8 cellular contexts compared by ENCODE assay signal in genomic region chr14:103104654-103105511, GRCh38. TPM values are rescaled to one million over a fixed set of nuclear protein-coding genes. Genes with fewer than 3 reads are reported as not detected.
DNase-seq lines count a peak whose midpoint lies in the region; ATAC-seq and TF ChIP-seq lines count a peak whose summit lies in the region.

No MANE protein-coding gene starts in this region.

- no peak overlapping the region for H3K4me3 Mint-ChIP-seq in HFFc6
- H3K4me3 Mint-ChIP-seq in naive thymus-derived CD4-positive, alpha-beta T cell: peak overlapping the region in 7 of 10 donors; percentile 5 to 64 (median 53)

- no peaks in the 10 kb centered on the region for H3K36me3 Mint-ChIP-seq in HFFc6 (ENCODE audit: low read depth)
- H3K36me3 Mint-ChIP-seq in naive thymus-derived CD4-positive, alpha-beta T cell: no peaks in the 10 kb centered on the region

- H3K27ac ChIP-seq in naive thymus-derived CD4-positive, alpha-beta T cell (ENCODE audit: low read depth, low read length): no peak overlapping the region

- no peaks in the 10 kb centered on the region for H3K9me3 ChIP-seq in naive thymus-derived CD4-positive, alpha-beta T cell (ENCODE audit: control insufficient read depth in 2 of 3, low read length in 3 of 3)

- peaks cover 13% of the 10 kb centered on the region for H3K27me3 Mint-ChIP-seq in HFFc6 (ENCODE audit: insufficient read depth)
- H3K27me3 Mint-ChIP-seq in naive thymus-derived CD4-positive, alpha-beta T cell: peaks cover 21 to 39% (median 28%) of the 10 kb centered on the region in 5 donors

- TF ChIP-seq CTCF in HFFc6 (IDR thresholded peaks at IDR 0.05) (peak; percentile 96), epithelial cell of proximal tubule (conservative IDR thresholded peaks at IDR 0.05; ENCODE audit: low read depth, low read length) (peak; percentile 93)

- H3K27me3 ChIP-seq in naive thymus-derived CD4-positive, alpha-beta T cell (ENCODE audit: control insufficient read depth in 2 of 2, insufficient read depth in 2 of 2, low read length in 2 of 2): no peaks in the 10 kb centered on the region

- CTCF ChIA-PET in naive thymus-derived CD4-positive, alpha-beta T cell (lab: Charles Lee): interaction anchor here (0.6 to 2.6 kb wide), 14 partner anchors 9 to 658 kb away, joined by 3 to 9 read pairs (median 4); no protein-coding TSS in a partner anchor

- peaks cover 22% of the 10 kb centered on the region for H3K4me1 Mint-ChIP-seq in HFFc6 (ENCODE audit: low read depth)
- H3K4me1 Mint-ChIP-seq in naive thymus-derived CD4-positive, alpha-beta T cell: peaks cover 0 to 16% (median 8%) of the 10 kb centered on the region in 7 donors

- H3K27ac Mint-ChIP-seq in HFFc6: no peak overlapping the region
- peak overlapping the region in 2 of 9 donors; percentile 47 to 57 for H3K27ac Mint-ChIP-seq in naive thymus-derived CD4-positive, alpha-beta T cell

- POLR2A ChIA-PET in naive thymus-derived CD4-positive, alpha-beta T cell (lab: Charles Lee): no interaction called here

- no peak overlapping the region for H3K4me3 ChIP-seq in epithelial cell of proximal tubule (ENCODE audit: low read depth, low read length)
- no peak overlapping the region for H3K4me3 ChIP-seq in naive thymus-derived CD4-positive, alpha-beta T cell (ENCODE audit: low read length)

- peaks cover 0 to 3% of the 10 kb centered on the region in 2 donors for H3K4me1 ChIP-seq in naive thymus-derived CD4-positive, alpha-beta T cell (ENCODE audit: control insufficient read depth in 2 of 2, insufficient read depth in 2 of 2, low read length in 2 of 2)

- ATAC-seq in naive thymus-derived CD4-positive, alpha-beta T cell: peak; percentile 87
- peak; percentile 70 for ATAC-seq in stimulated activated naive CD8-positive, alpha-beta T cell treated with anti-CD3 and anti-CD28 coated beads, Interleukin-15, Interleukin-2, amounts not matched to agents 100 U/mL and 50 U/mL, for 24 hours
- ATAC-seq in GM18858 (IDR thresholded peaks at IDR 0.05; ENCODE audit: unreplicated experiment): no peak

- in situ Hi-C loops in Caki2 (cut with HindIII; ENCODE audit: low pct_unique_long_range_greater_than_20kb, low sequenced_read_pairs): no loop called here

- intact Hi-C loops in naive thymus-derived CD4-positive, alpha-beta T cell (cut with micrococcal nuclease): loop anchor here (1.0 to 2.0 kb wide), 5 partner anchors 36 to 411 kb away; no protein-coding TSS in a partner anchor

- DNase-seq in Caki2 (ENCODE audit: low read depth): peak; percentile 64
- DNase-seq in HFFc6: no peak
- peak; percentile 76 for DNase-seq in NCI-H510A treated with DMSO at 0.1 percent for 48 hours (lab: John Stamatoyannopoulos, UW)
- peak; percentile 81 for DNase-seq in activated CD8-positive, alpha-beta memory T cell treated with anti-CD3 and anti-CD28 coated beads, Interleukin-2, amount 50 U/mL, for 4 hours
- no peak for DNase-seq in epithelial cell of proximal tubule (ENCODE audit: low read depth)
- DNase-seq in naive thymus-derived CD4-positive, alpha-beta T cell: peak; percentile 52 to 81 (median 73)
- DNase-seq in stimulated activated naive CD8-positive, alpha-beta T cell treated with anti-CD3 and anti-CD28 coated beads, Interleukin-15, Interleukin-2, amounts not matched to agents 100 U/mL and 50 U/mL, for 24 hours: peak; percentile 83

- no peaks in the 10 kb centered on the region for H3K36me3 ChIP-seq in naive thymus-derived CD4-positive, alpha-beta T cell (ENCODE audit: control insufficient read depth in 2 of 3, insufficient read depth in 3 of 3, low read length in 3 of 3)

- no peaks in the 10 kb centered on the region for H3K9me3 Mint-ChIP-seq in HFFc6
- H3K9me3 Mint-ChIP-seq in naive thymus-derived CD4-positive, alpha-beta T cell: no peaks in the 10 kb centered on the region

RNA-seq across cellular contexts. Expression of gene EXOC3L4, which starts 10.4 kb away (rescaled TPM):
- total RNA-seq in Caki2 (2014; rRNA removed; shearing (Covaris generic); ENCODE audit: low replicate concordance): 0.98 TPM in 1 of 2 replicates, not detected in the other
- under 1 TPM in 1 of 6 experiments, not detected in 5; 0.45 TPM for total RNA-seq in HFFc6 (2021; fragmentation: NEBNext Ultra II Directional; extraction: Animal tissue kit (Norgen Biotek cat#: 25700))
- total RNA-seq in epithelial cell of proximal tubule: 0.17 TPM in 1 of 2 replicates, not detected in the other
- total RNA-seq in naive thymus-derived CD4-positive, alpha-beta T cell: not detected
- not detected for polyA plus RNA-seq in naive thymus-derived CD4-positive, alpha-beta T cell

RNA-seq across cellular contexts. Expression of gene TNFAIP2, which starts 18.4 kb away (rescaled TPM):
- total RNA-seq in Caki2 (2014; rRNA removed; shearing (Covaris generic); ENCODE audit: low replicate concordance): 124 and 157 TPM in 2 replicates
- total RNA-seq in HFFc6 (2021; fragmentation: NEBNext Ultra II Directional; extraction: Animal tissue kit (Norgen Biotek cat#: 25700)): 10 to 100 TPM; 44.7 to 59.6 (median 46.4) TPM
- total RNA-seq in epithelial cell of proximal tubule: 58.5 and 155 TPM in 2 replicates
- 100 to 1,000 TPM in 1 of 5 experiments, 10 to 100 TPM in 1, 1 to 10 TPM in 3; 1.1 to 309 (median 5.5) TPM for total RNA-seq in naive thymus-derived CD4-positive, alpha-beta T cell
- polyA plus RNA-seq in naive thymus-derived CD4-positive, alpha-beta T cell: not detected

RNA-seq across cellular contexts. Expression of gene LBHD2, which starts 20.9 kb away (rescaled TPM):
- total RNA-seq in Caki2 (2014; rRNA removed; shearing (Covaris generic); ENCODE audit: low replicate concordance): 7.5 TPM in 1 of 2 replicates, not detected in the other
- not detected for total RNA-seq in HFFc6 (2021; fragmentation: NEBNext Ultra II Directional; extraction: Animal tissue kit (Norgen Biotek cat#: 25700))
- total RNA-seq in epithelial cell of proximal tubule: not detected in 2 replicates
- total RNA-seq in naive thymus-derived CD4-positive, alpha-beta T cell: not detected
- not detected for polyA plus RNA-seq in naive thymus-derived CD4-positive, alpha-beta T cell

RNA-seq across cellular contexts. Expression of gene CDC42BPB, which starts 47.5 kb away (rescaled TPM):
- total RNA-seq in Caki2 (2014; rRNA removed; shearing (Covaris generic); ENCODE audit: low replicate concordance): 7.5 and 12.9 TPM in 2 replicates
- total RNA-seq in HFFc6 (2021; fragmentation: NEBNext Ultra II Directional; extraction: Animal tissue kit (Norgen Biotek cat#: 25700)): 10 to 100 TPM; 73.7 to 85.1 (median 79.9) TPM
- 68.4 and 83.5 TPM in 2 replicates for total RNA-seq in epithelial cell of proximal tubule
- 10 to 100 TPM in 1 of 5 experiments, 1 to 10 TPM in 3, under 1 TPM in 1; 0.87 to 16.0 (median 5.5) TPM for total RNA-seq in naive thymus-derived CD4-positive, alpha-beta T cell
- polyA plus RNA-seq in naive thymus-derived CD4-positive, alpha-beta T cell: under 1 TPM; 0.34 to 0.43 TPM

Comparison
In these comparisons a context has a peak if more than half of its experiments do, and no peak if none do; other contexts are left out.
1. DNase-seq: peak in Caki2 (single experiment), NCI-H510A treated with DMSO at 0.1 percent for 48 hours (single experiment), activated CD8-positive, alpha-beta memory T cell treated with anti-CD3 and anti-CD28 coated beads, Interleukin-2, amount 50 U/mL, for 4 hours (single experiment), naive thymus-derived CD4-positive, alpha-beta T cell (9 of 9) and stimulated activated naive CD8-positive, alpha-beta T cell treated with anti-CD3 and anti-CD28 coated beads, Interleukin-15, Interleukin-2, amounts not matched to agents 100 U/mL and 50 U/mL, for 24 hours (single experiment); none in HFFc6 (single experiment) and epithelial cell of proximal tubule (single experiment).